In the genomic region with DNA sequence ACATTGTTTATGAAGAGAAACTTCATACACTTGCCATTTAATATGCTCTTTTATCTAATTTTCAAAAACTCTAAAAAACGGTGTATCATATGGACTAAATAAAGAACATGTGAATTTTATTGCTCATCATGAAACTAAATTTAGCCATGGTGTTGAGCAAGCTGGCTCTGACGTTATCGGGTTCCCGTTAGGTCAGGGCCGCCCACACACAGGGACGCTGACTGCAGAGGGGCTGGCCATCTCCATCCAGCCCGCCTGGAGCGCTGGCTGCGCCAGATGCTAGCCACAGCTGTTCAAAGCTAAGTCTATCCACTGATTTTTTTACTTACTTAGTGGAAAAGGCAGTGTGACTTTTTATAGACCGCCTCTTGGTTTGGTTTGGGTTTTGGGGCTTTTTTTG, we compare ENCODE assay signal across 9 cellular contexts. TPM values are rescaled to one million over a fixed set of nuclear protein-coding genes. Genes with fewer than 3 reads are reported as not detected.
DNase-seq lines count a peak whose midpoint lies in the region; ATAC-seq and TF ChIP-seq lines count a peak whose summit lies in the region.
"Had no signal": no experiment of that assay in that cellular context is flagged by ENCODE, and none has a peak within 500 bp of the region (broad histone marks: within the 10 kb centered on the region; RNA-seq: fewer than 3 reads in every experiment).

No MANE protein-coding gene starts in this region.

- no CpG with 5 or more reads among the region's 10 CpGs for WGBS in IMR-90 (ENCODE audit: extremely low coverage in 2 of 2, insufficient read length in 1 of 2), 2 experiments

- H3K4me3 ChIP-seq in IMR-90 (ENCODE audit: insufficient read depth, low read depth, low read length): no peak overlapping the region
- H3K4me3 ChIP-seq in stomach smooth muscle (ENCODE audit: low read length in 2 of 2): no peak overlapping the region
- no peak overlapping the region for H3K4me3 ChIP-seq in A673 (ENCODE audit: low read depth, low read length, poor library complexity, severe bottlenecking)
- H3K4me3 ChIP-seq: prostate gland had no signal

- H3K56ac ChIP-seq in IMR-90 (ENCODE audit: extremely low read depth, insufficient read depth, low read length): no peak overlapping the region

- no peak overlapping the region for H3K23ac ChIP-seq in IMR-90 (ENCODE audit: low read depth, low read length)

- H3K27me3 ChIP-seq in IMR-90 (ENCODE audit: control insufficient read depth, insufficient read depth, low read length) (no peaks in the 10 kb centered on the region), stomach smooth muscle (ENCODE audit: control insufficient read depth in 1 of 2, insufficient read depth in 2 of 2, low read length in 2 of 2) (no peaks in the 10 kb centered on the region), A673 (replicated peaks; ENCODE audit: insufficient read depth, low read depth, low read length, poor library complexity) (no peaks in the 10 kb centered on the region)

- H2BK120ac ChIP-seq in IMR-90 (ENCODE audit: low read depth, low read length): no peak overlapping the region

- no peak for TF ChIP-seq CTCF in IMR-90 (conservative IDR thresholded peaks at IDR 0.05; ENCODE audit: low read depth, low read length)
- no peak for TF ChIP-seq CTCF in A673 (conservative IDR thresholded peaks at IDR 0.05; ENCODE audit: low read depth, low read length)

- no peaks in the 10 kb centered on the region for H3K9me3 ChIP-seq in IMR-90 (ENCODE audit: control insufficient read depth, insufficient read depth, low read length)
- no peaks in the 10 kb centered on the region for H3K9me3 ChIP-seq in stomach smooth muscle (ENCODE audit: control insufficient read depth in 2 of 2, low read length in 2 of 2)
- no peaks in the 10 kb centered on the region for H3K9me3 ChIP-seq in A673 (ENCODE audit: low read depth, low read length, poor library complexity, severe bottlenecking)
- H3K9me3 ChIP-seq: prostate gland had no signal

- H3K14ac ChIP-seq in IMR-90 (replicated peaks; ENCODE audit: low read depth, low read length): no peak overlapping the region; the same call in 1 of the 2 replicates

- H4K5ac ChIP-seq in IMR-90 (ENCODE audit: low read depth, low read length): no peak overlapping the region

- CTCF ChIA-PET in IMR-90 (lab: Yijun Ruan, JAX): interaction anchor here (0.6 to 0.7 kb wide), 2 partner anchors 84 to 172 kb away, joined by 3 to 5 read pairs; no protein-coding TSS in a partner anchor
- CTCF ChIA-PET in A673 (lab: Charles Lee): no interaction called here

- no peak for TF ChIP-seq RAD21 in IMR-90 (IDR thresholded peaks at IDR 0.05; ENCODE audit: low read length)

- ATAC-seq in IMR-90 (ENCODE audit: low read depth) (peak; percentile 99), GM18909 (IDR thresholded peaks at IDR 0.05; ENCODE audit: poor library complexity, unreplicated experiment) (no peak)

- in situ Hi-C loops in IMR-90 (cut with MboI; ENCODE audit: low sequenced_read_pairs): no loop called here

- TF ChIP-seq POLR2A in IMR-90 (IDR thresholded peaks at IDR 0.05; ENCODE audit: low read depth, low read length): no peak; the same call in 1 of the 2 replicates

- POLR2A ChIA-PET in IMR-90 (lab: Charles Lee; ENCODE audit: unreplicated experiment) (no interaction called here), A673 (lab: Charles Lee; ENCODE audit: low non-redundant PET) (no interaction called here)

- peak overlapping the region; percentile 73; the same call in 1 of the 3 replicates for H2BK15ac ChIP-seq in IMR-90 (ENCODE audit: low read depth, low read length)

- H3K79me1 ChIP-seq in IMR-90 (ENCODE audit: low read depth in 1 of 2, low read length in 2 of 2): peaks cover 6 to 8% of the 10 kb centered on the region in 2 experiments

- no peak overlapping the region for H2AK9ac ChIP-seq in IMR-90 (replicated peaks; ENCODE audit: low read depth, low read length, poor library complexity)

- H2AFZ ChIP-seq in IMR-90 (replicated peaks; ENCODE audit: low read length, poor library complexity): no peak overlapping the region

- peaks cover 5% of the 10 kb centered on the region; the same call in 1 of the 2 replicates for H4K20me1 ChIP-seq in IMR-90 (ENCODE audit: insufficient read depth, low read length)

- peak overlapping the region; percentile 69; the same call in 1 of the 2 replicates for H3K4ac ChIP-seq in IMR-90 (ENCODE audit: low read depth, low read length)

- no peak overlapping the region for H4K91ac ChIP-seq in IMR-90 (ENCODE audit: insufficient read depth, low read depth, low read length)

- peaks cover 8% of the 10 kb centered on the region for H3K9me1 ChIP-seq in IMR-90 (ENCODE audit: insufficient read depth, low read length)

- no peak overlapping the region for H2BK20ac ChIP-seq in IMR-90 (ENCODE audit: low read depth, low read length)

- H3K4me1 ChIP-seq in IMR-90 (ENCODE audit: control insufficient read depth, insufficient read depth, low read length): peaks cover 4% of the 10 kb centered on the region
- peaks cover 3% of the 10 kb centered on the region for H3K4me1 ChIP-seq in stomach smooth muscle (ENCODE audit: control insufficient read depth, insufficient read depth, low read length)
- no peaks in the 10 kb centered on the region for H3K4me1 ChIP-seq in A673 (ENCODE audit: insufficient read depth, low read length, poor library complexity, severe bottlenecking)
- H3K4me1 ChIP-seq: prostate gland had no signal

- BruUV-seq in IMR-90 (replicated peaks; lab: Mats Ljungman, UMichigan) (no TSS peak), A673 (replicated peaks; lab: Mats Ljungman, UMichigan) (no TSS peak)

- no peak overlapping the region for H2AK5ac ChIP-seq in IMR-90 (ENCODE audit: low read depth, low read length)

- DNase-seq in IMR-90 (peak; percentile 98), amniotic stem cell (lab: John Stamatoyannopoulos, UW) (peak; percentile 91), iris pigment epithelial cell (ENCODE audit: low read depth) (peak; percentile 96), cerebellar nuclear complex (lab: John Stamatoyannopoulos, UW) (no peak), A673 (ENCODE audit: low spot score) (no peak)
- DNase-seq: NCI-H510A had no signal

- no peak overlapping the region for H3K4me2 ChIP-seq in IMR-90 (ENCODE audit: low read depth, low read length)

- H3K18ac ChIP-seq in IMR-90 (ENCODE audit: low read depth, low read length): no peak overlapping the region

- H2BK5ac ChIP-seq in IMR-90 (ENCODE audit: low read depth, low read length, poor library complexity, severe bottlenecking): no peak overlapping the region

- H3K27ac ChIP-seq in IMR-90 (ENCODE audit: insufficient read depth, low read length) (no peak overlapping the region), stomach smooth muscle (ENCODE audit: low read length) (peak overlapping the region; percentile 31), A673 (ENCODE audit: low read depth, low read length, poor library complexity, severe bottlenecking) (no peak overlapping the region)

- H3K36me3 ChIP-seq in IMR-90 (ENCODE audit: control insufficient read depth, insufficient read depth, low read length) (peaks cover 10% of the 10 kb centered on the region), stomach smooth muscle (ENCODE audit: control insufficient read depth in 2 of 2, insufficient read depth in 2 of 2, low read length in 2 of 2) (peaks cover 12 to 13% of the 10 kb centered on the region in 2 donors), A673 (ENCODE audit: insufficient read depth, low read length, poor library complexity, severe bottlenecking) (no peaks in the 10 kb centered on the region)

- dilution Hi-C loops in IMR-90 (cut with HindIII; ENCODE audit: low sequenced_read_pairs, unreplicated experiment): no loop called here

- H3K9ac ChIP-seq in IMR-90 (ENCODE audit: low read depth, low read length) (no peak overlapping the region), stomach smooth muscle (ENCODE audit: low read length in 2 of 2) (no peak overlapping the region)

- H4K8ac ChIP-seq in IMR-90 (ENCODE audit: low read depth in 2 of 2, low read length in 2 of 2): no peak overlapping the region

- intact Hi-C loops in IMR-90 (cut with micrococcal nuclease): loop anchor here (10.0 kb wide), 1 partner anchor 153 kb away; no protein-coding TSS in a partner anchor
- intact Hi-C loops in A673 (cut with micrococcal nuclease; ENCODE audit: unreplicated experiment): no loop called here

TF ChIP-seq in IMR-90, 13 proteins besides CTCF, POLR2A, EP300 and RAD21:
- TF ChIP-seq MAZ (IDR thresholded peaks at IDR 0.05; ENCODE audit: borderline replicate concordance, low read depth, low read length): 0 out of 2 replicates have a peak, but pooled peaks have one; percentile 28
- peak; percentile 57 for TF ChIP-seq RCOR1 (IDR thresholded peaks at IDR 0.05; ENCODE audit: insufficient replicate concordance, low read length)
- no peak for TF ChIP-seq CHD1 (IDR thresholded peaks at IDR 0.05; ENCODE audit: low read depth, low read length)
- peak; percentile 99 for TF ChIP-seq CEBPB (IDR thresholded peaks at IDR 0.05; ENCODE audit: low read depth, low read length)
- 0 out of 2 replicates have a peak, but pooled peaks have one; percentile 10 for TF ChIP-seq MXI1 (IDR thresholded peaks at IDR 0.05; ENCODE audit: borderline replicate concordance, low read depth, low read length)
- peak; percentile 28; the same call in 1 of the 2 replicates for TF ChIP-seq FOS (IDR thresholded peaks at IDR 0.05; ENCODE audit: low read depth, low read length)
- TF ChIP-seq, protein P1, sequence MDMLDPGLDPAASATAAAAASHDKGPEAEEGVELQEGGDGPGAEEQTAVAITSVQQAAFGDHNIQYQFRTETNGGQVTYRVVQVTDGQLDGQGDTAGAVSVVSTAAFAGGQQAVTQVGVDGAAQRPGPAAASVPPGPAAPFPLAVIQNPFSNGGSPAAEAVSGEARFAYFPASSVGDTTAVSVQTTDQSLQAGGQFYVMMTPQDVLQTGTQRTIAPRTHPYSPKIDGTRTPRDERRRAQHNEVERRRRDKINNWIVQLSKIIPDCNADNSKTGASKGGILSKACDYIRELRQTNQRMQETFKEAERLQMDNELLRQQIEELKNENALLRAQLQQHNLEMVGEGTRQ (IDR thresholded peaks at IDR 0.05; ENCODE audit: low read depth, low read length): no peak
- no peak for TF ChIP-seq RFX5 (IDR thresholded peaks at IDR 0.05; ENCODE audit: low read depth, low read length)

RNA-seq across cellular contexts. Expression of a gene that starts 36.5 kb away (rescaled TPM):
- total RNA-seq in IMR-90 (2012; rRNA removed): 612 and 670 TPM in 2 replicates
- polyA plus RNA-seq in IMR-90 (2012; rRNA removed): 221 and 240 TPM in 2 replicates
- polyA plus RNA-seq in IMR-90 (2012; cell fraction: cytosol; rRNA removed): 167 and 240 TPM in 2 replicates
- polyA plus RNA-seq in IMR-90 (2012; cell fraction: nucleus; rRNA removed; ENCODE audit: low replicate concordance): 278 and 585 TPM in 2 replicates
- total RNA-seq in A673 (2021): 794 and 833 TPM in 2 replicates

Comparison
In these comparisons a context has a peak if more than half of its experiments do, and no peak if none do; other contexts are left out.
1. DNase-seq: peak in IMR-90 (single experiment), amniotic stem cell (single experiment) and iris pigment epithelial cell (single experiment); none in cerebellar nuclear complex (0 of 2) and A673 (single experiment).